Comparison of ENCODE assay signal across 17 cellular contexts in the genomic region with DNA sequence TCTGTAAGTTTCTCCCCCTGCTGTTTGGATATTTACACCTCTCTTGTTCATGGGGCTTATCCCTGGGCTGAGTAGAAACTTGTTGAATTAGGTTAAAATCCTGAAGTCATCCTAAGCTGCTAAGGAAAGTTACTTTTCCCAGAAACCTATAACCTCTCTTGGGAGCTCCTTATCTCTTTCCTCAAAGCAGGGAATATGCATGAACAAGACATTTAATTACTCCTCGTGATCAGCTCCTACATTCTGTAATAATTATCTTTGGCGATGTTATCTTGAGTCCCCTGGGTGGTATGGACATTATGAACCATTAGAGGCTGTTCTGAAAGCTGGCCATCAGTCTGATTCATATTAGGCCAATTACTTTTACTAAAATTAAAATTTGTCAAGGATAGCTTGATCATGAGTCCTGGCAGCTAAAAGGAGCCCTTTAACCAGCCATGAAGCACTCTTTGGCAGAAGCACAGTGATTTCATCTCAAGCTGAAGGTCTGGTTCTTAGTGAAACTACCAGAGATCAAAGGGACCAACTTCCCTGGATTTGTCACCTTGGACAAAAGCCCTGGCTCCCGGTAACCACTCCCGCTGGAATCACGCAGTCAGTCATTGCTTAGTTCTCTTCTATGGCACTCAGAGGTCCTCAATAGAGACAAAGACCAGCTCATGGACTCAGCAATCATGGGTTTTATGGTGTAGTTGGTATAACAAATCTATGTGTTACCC.
"Had no signal": no experiment of that assay in that cellular context is flagged by ENCODE, and none has a peak within 500 bp of the region (broad histone marks: within the 10 kb centered on the region; RNA-seq: fewer than 3 reads in every experiment).

No MANE protein-coding gene starts in this region.

- DNase-seq: effector CD4-positive, alpha-beta T cell; heart left ventricle; hippocampal formation; left colon; left ventricle myocardium superior; mesenchymal stem cell; naive B cell; ovary; right cardiac atrium; small intestine; stimulated activated CD4-positive, alpha-beta T cell treated with anti-CD3 and anti-CD28 coated beads, Interleukin-12 subunit alpha, Interleukin-12 subunit beta, amount 100 ng/mL, for 4 hours; stimulated activated CD4-positive, alpha-beta T cell treated with anti-CD3 and anti-CD28 coated beads, Interleukin-2, amount 100 ng/mL, for 48 hours; stimulated activated naive CD4-positive, alpha-beta T cell treated with Interleukin-2 at 50 U/mL for 16 hours; trophoblast cell had no signal

- H3K4me3 ChIP-seq: coronary artery, heart left ventricle, lung, ovary had no signal

- H3K36me3 ChIP-seq: heart left ventricle, neutrophil, ovary had no signal

- H3K4me1 ChIP-seq: heart left ventricle had no signal

- H3K27me3 ChIP-seq: ovary had no signal

- H3K27ac ChIP-seq: coronary artery, heart left ventricle, neutrophil, ovary had no signal

- H3K9me3 ChIP-seq: heart left ventricle, neutrophil, ovary had no signal
